Comparison of ENCODE assay signal across 1 cellular context in genomic region chr19:45805719-45806118, GRCh38.
TF ChIP-seq lines count a peak whose summit lies in the region.

No MANE protein-coding gene starts in this region.

TF ChIP-seq in HepG2, 621 proteins besides CTCF, POLR2A, EP300 and RAD21:
- TF ChIP-seq ZMYM3 (CRISPR knock-in tag; IDR thresholded peaks at IDR 0.05) (peak; percentile 86), CREB1 (IDR thresholded peaks at IDR 0.05) (no peak), CREB1 (CRISPR knock-in tag; IDR thresholded peaks at IDR 0.05) (no peak), ZNF432 (CRISPR knock-in tag; IDR thresholded peaks at IDR 0.05; ENCODE audit: borderline replicate concordance) (no peak)
